In genomic region chr5:102799017-102799416, GRCh38 we compare ENCODE assay signal across 26 cellular contexts. TPM values are rescaled to one million over a fixed set of nuclear protein-coding genes. Genes with fewer than 3 reads are reported as not detected.
DNase-seq lines count a peak whose midpoint lies in the region; ATAC-seq and TF ChIP-seq lines count a peak whose summit lies in the region.
"Had no signal": no experiment of that assay in that cellular context is flagged by ENCODE, and none has a peak within 500 bp of the region (broad histone marks: within the 10 kb centered on the region; RNA-seq: fewer than 3 reads in every experiment).

No MANE protein-coding gene starts in this region.

- H3F3A ChIP-seq in neural progenitor cell (ENCODE audit: low read depth): peaks cover 15% of the 10 kb centered on the region
- no peaks in the 10 kb centered on the region for H3F3A ChIP-seq in smooth muscle cell (ENCODE audit: low read depth)

- peaks cover 2% of the 10 kb centered on the region for H3K9me3 Mint-ChIP-seq in neural progenitor cell
- H3K9me3 Mint-ChIP-seq: activated naive CD8-positive, alpha-beta T cell treated with anti-CD3 and anti-CD28 coated beads, Interleukin-2, amount 50 U/mL, for 24 hours; activated T-helper 17 cell treated with anti-CD3 and anti-CD28 coated beads, Interleukin-2, amount 50 U/mL, for 72 hours; central memory CD8-positive, alpha-beta T cell; natural killer cell had no signal

- H3K27ac Mint-ChIP-seq in neural progenitor cell: peak overlapping the region; percentile 57
- H3K27ac Mint-ChIP-seq: activated naive CD8-positive, alpha-beta T cell treated with anti-CD3 and anti-CD28 coated beads, Interleukin-2, amount 50 U/mL, for 24 hours; activated T-helper 17 cell treated with anti-CD3 and anti-CD28 coated beads, Interleukin-2, amount 50 U/mL, for 72 hours; memory B cell had no signal

- no peak overlapping the region for H3K4me2 ChIP-seq in neural progenitor cell
- H3K4me2 ChIP-seq in smooth muscle cell: no peak overlapping the region

- ATAC-seq in activated CD4-positive, CD25-positive, alpha-beta regulatory T cell treated with anti-CD3 and anti-CD28 coated beads, Interleukin-2, amount 50 U/mL, for 24 hours: no peak
- ATAC-seq: activated naive CD8-positive, alpha-beta T cell treated with anti-CD3 and anti-CD28 coated beads, Interleukin-2, amount 50 U/mL, for 24 hours; activated T-helper 17 cell treated with anti-CD3 and anti-CD28 coated beads, Interleukin-2, amount 50 U/mL, for 72 hours; foreskin keratinocyte; natural killer cell had no signal

- DNase-seq in DMS53 (lab: John Stamatoyannopoulos, UW): peak; percentile 33
- DNase-seq in DMS53 treated with DMSO at 0.1 percent for 48 hours (lab: John Stamatoyannopoulos, UW; ENCODE audit: unreplicated experiment): no peak
- peak; percentile 30 for DNase-seq in NCI-H748 treated with DMSO at 0.1 percent for 48 hours (lab: John Stamatoyannopoulos, UW)
- DNase-seq in fibroblast of peridontal ligament (ENCODE audit: extremely low read depth): peak; percentile 55
- no peak for DNase-seq in neural progenitor cell (ENCODE audit: low spot score)
- no peak for DNase-seq in smooth muscle cell (lab: John Stamatoyannopoulos, UW; ENCODE audit: unreplicated experiment)
- DNase-seq in RWPE1 (ENCODE audit: low spot score): no peak
- DNase-seq: activated CD4-positive, CD25-positive, alpha-beta regulatory T cell; activated naive CD8-positive, alpha-beta T cell treated with anti-CD3 and anti-CD28 coated beads, Interleukin-2, amount 50 U/mL, for 24 hours; DMS153; effector memory CD4-positive, alpha-beta T cell; foreskin keratinocyte; KG1; natural killer cell; NCI-H1092 treated with DMSO at 0.1 percent for 48 hours; NCI-H345; stimulated activated CD4-positive, alpha-beta T cell treated with anti-CD3 and anti-CD28 coated beads, Interleukin-15, amount 100 ng/mL, for 24 hours; stimulated activated naive CD4-positive, alpha-beta T cell treated with Interleukin-2 at 50 U/mL for 16 hours had no signal

- no peak overlapping the region for H3K4me3 Mint-ChIP-seq in neural progenitor cell
- H3K4me3 Mint-ChIP-seq: activated naive CD8-positive, alpha-beta T cell treated with anti-CD3 and anti-CD28 coated beads, Interleukin-2, amount 50 U/mL, for 24 hours; activated T-helper 17 cell treated with anti-CD3 and anti-CD28 coated beads, Interleukin-2, amount 50 U/mL, for 72 hours; central memory CD8-positive, alpha-beta T cell; memory B cell had no signal

- H3K27me3 ChIP-seq in neural progenitor cell (no peaks in the 10 kb centered on the region), smooth muscle cell (ENCODE audit: low read depth) (no peaks in the 10 kb centered on the region)
- H3K27me3 ChIP-seq: foreskin keratinocyte, SJSA1 had no signal

- H3K9ac ChIP-seq in neural progenitor cell: no peak overlapping the region
- no peak overlapping the region for H3K9ac ChIP-seq in smooth muscle cell (ENCODE audit: low read depth)

- H3K27me3 Mint-ChIP-seq in neural progenitor cell (ENCODE audit: insufficient read depth, low read depth): no peaks in the 10 kb centered on the region
- H3K27me3 Mint-ChIP-seq: activated naive CD8-positive, alpha-beta T cell treated with anti-CD3 and anti-CD28 coated beads, Interleukin-2, amount 50 U/mL, for 24 hours; activated T-helper 17 cell treated with anti-CD3 and anti-CD28 coated beads, Interleukin-2, amount 50 U/mL, for 72 hours; central memory CD8-positive, alpha-beta T cell; memory B cell had no signal

- TF ChIP-seq CTCF in neural progenitor cell (IDR thresholded peaks at IDR 0.05) (no peak), smooth muscle cell (IDR thresholded peaks at IDR 0.05; ENCODE audit: borderline replicate concordance, insufficient read depth, poor library complexity, severe bottlenecking) (no peak), RWPE1 (conservative IDR thresholded peaks at IDR 0.05; ENCODE audit: low read depth) (no peak)

- peaks cover 12% of the 10 kb centered on the region for H3K36me3 Mint-ChIP-seq in neural progenitor cell
- H3K36me3 Mint-ChIP-seq: natural killer cell had no signal

- 74% methylated on average over 2 of the region's 2 CpGs for WGBS in smooth muscle cell (ENCODE audit: low lambda C conversion rate)

- H3K9me3 ChIP-seq in neural progenitor cell (ENCODE audit: low read depth): no peaks in the 10 kb centered on the region
- H3K9me3 ChIP-seq in smooth muscle cell (replicated peaks; ENCODE audit: low read depth): no peaks in the 10 kb centered on the region
- H3K9me3 ChIP-seq: prostate gland, SJSA1 had no signal

- no peaks in the 10 kb centered on the region for H3K36me3 ChIP-seq in neural progenitor cell
- H3K36me3 ChIP-seq in smooth muscle cell (ENCODE audit: low read depth): no peaks in the 10 kb centered on the region
- H3K36me3 ChIP-seq: prostate gland, SJSA1 had no signal

- peaks cover 74% of the 10 kb centered on the region for H3K4me1 Mint-ChIP-seq in neural progenitor cell

- peaks cover 71% of the 10 kb centered on the region for H3K4me1 ChIP-seq in neural progenitor cell
- H3K4me1 ChIP-seq in smooth muscle cell (ENCODE audit: low read depth): peaks cover 31% of the 10 kb centered on the region
- H3K4me1 ChIP-seq: foreskin keratinocyte, prostate gland had no signal

- H2AFZ ChIP-seq in neural progenitor cell (replicated peaks): no peak overlapping the region
- no peak overlapping the region for H2AFZ ChIP-seq in smooth muscle cell (ENCODE audit: low read depth)

- POLR2A ChIA-PET in RWPE1 (lab: Yijun Ruan, JAX; ENCODE audit: low non-redundant PET): no interaction called here

- no peaks in the 10 kb centered on the region for H4K20me1 ChIP-seq in neural progenitor cell (ENCODE audit: low read depth)
- H4K20me1 ChIP-seq in smooth muscle cell (ENCODE audit: low read depth): peaks cover 37% of the 10 kb centered on the region

- no peak overlapping the region for H3K4me3 ChIP-seq in neural progenitor cell
- no peak overlapping the region for H3K4me3 ChIP-seq in smooth muscle cell
- H3K4me3 ChIP-seq: prostate gland, SJSA1 had no signal

- H3K79me2 ChIP-seq in neural progenitor cell (ENCODE audit: low read depth) (peaks cover 9% of the 10 kb centered on the region), smooth muscle cell (ENCODE audit: low read depth) (no peaks in the 10 kb centered on the region)

- H3K27ac ChIP-seq in neural progenitor cell (no peak overlapping the region), smooth muscle cell (ENCODE audit: low read depth) (no peak overlapping the region), RWPE1 (no peak overlapping the region)
- H3K27ac ChIP-seq: 22Rv1, C4-2B, foreskin keratinocyte, prostate gland, SJSA1 had no signal

- CTCF ChIA-PET in RWPE1 (lab: Yijun Ruan, JAX): interaction anchor here (0.7 to 2.3 kb wide), 2 partner anchors 18 to 216 kb away, joined by 5 to 11 read pairs; no protein-coding TSS in a partner anchor

RNA-seq across cellular contexts. Expression of gene PAM, which starts 43.9 kb away (rescaled TPM):
- total RNA-seq in neural progenitor cell (ENCODE audit: low replicate concordance): 157 and 246 TPM in 2 replicates
- total RNA-seq in smooth muscle cell: 155 and 164 TPM in 2 replicates
- polyA plus RNA-seq in smooth muscle cell: 117 and 137 TPM in 2 replicates

Comparison
In these comparisons a context has a peak if more than half of its experiments do, and no peak if none do; other contexts are left out.
1. DNase-seq: peak in DMS53 (single experiment), NCI-H748 treated with DMSO at 0.1 percent for 48 hours (single experiment) and fibroblast of peridontal ligament (single experiment); none in DMS53 treated with DMSO at 0.1 percent for 48 hours (single experiment), neural progenitor cell (single experiment), smooth muscle cell (single experiment) and RWPE1 (single experiment).